ENCODE assay signal across 8 cellular contexts in genomic region chr3:12484198-12484982, GRCh38. TPM values are rescaled to one million over a fixed set of nuclear protein-coding genes. Genes with fewer than 3 reads are reported as not detected.
DNase-seq lines count a peak whose midpoint lies in the region; ATAC-seq and TF ChIP-seq lines count a peak whose summit lies in the region.

Gene TSEN2 (plus strand): TSS chr3:12484480. CDS start chr3:12489801, 5,321 bp downstream.

- peaks cover 44% of the 10 kb centered on the region for H3K4me1 Mint-ChIP-seq in activated naive CD4-positive, alpha-beta T cell treated with anti-CD3 and anti-CD28 coated beads, Interleukin-2, amount 50 U/mL, for 24 hours

- H3K27ac ChIP-seq in temporal lobe (ENCODE audit: low read depth, low read length): peak within 1 kb of the TSS; percentile 76

- TF ChIP-seq CTCF in GM12864 (IDR thresholded peaks at IDR 0.05; ENCODE audit: low read depth, low read length, missing control alignments) (peak; percentile 25), omental fat pad (IDR thresholded peaks at IDR 0.05) (no peak)

- H3K4me3 ChIP-seq in GM12864 (ENCODE audit: low read depth, low read length): peak within 1 kb of the TSS; percentile 95

- peak within 1 kb of the TSS; percentile 99 for H3K27ac Mint-ChIP-seq in activated naive CD4-positive, alpha-beta T cell treated with anti-CD3 and anti-CD28 coated beads, Interleukin-2, amount 50 U/mL, for 24 hours

- H3K27me3 Mint-ChIP-seq in activated naive CD4-positive, alpha-beta T cell treated with anti-CD3 and anti-CD28 coated beads, Interleukin-2, amount 50 U/mL, for 24 hours: no peaks in the 10 kb centered on the region

- no peaks in the 10 kb centered on the region for H3K9me3 Mint-ChIP-seq in activated naive CD4-positive, alpha-beta T cell treated with anti-CD3 and anti-CD28 coated beads, Interleukin-2, amount 50 U/mL, for 24 hours

- H3K4me3 Mint-ChIP-seq in activated naive CD4-positive, alpha-beta T cell treated with anti-CD3 and anti-CD28 coated beads, Interleukin-2, amount 50 U/mL, for 24 hours: peak within 1 kb of the TSS; percentile 99

- ATAC-seq in HG02623 (IDR thresholded peaks at IDR 0.05; ENCODE audit: unreplicated experiment) (peak; percentile 93), SK-N-SH treated with all-trans-retinoic acid at 6 μM for 48 hours (peak; percentile 96), omental fat pad (ENCODE audit: low FRiP score) (peak; percentile 99)

- peaks cover 7% of the 10 kb centered on the region for H3K36me3 Mint-ChIP-seq in activated naive CD4-positive, alpha-beta T cell treated with anti-CD3 and anti-CD28 coated beads, Interleukin-2, amount 50 U/mL, for 24 hours

- DNase-seq in GM12864 (ENCODE audit: low read depth) (peak; percentile 91), NCI-H1092 treated with DMSO at 0.1 percent for 48 hours (lab: John Stamatoyannopoulos, UW) (peak; percentile 93), glomerular visceral epithelial cell (ENCODE audit: extremely low spot score) (peak; percentile 96), omental fat pad (ENCODE audit: low spot score) (peak; percentile 81)

TF ChIP-seq in SK-N-SH treated with all-trans-retinoic acid at 6 μM for 48 hours, 23 proteins besides CTCF, POLR2A, EP300 and RAD21:
- no peak for TF ChIP-seq ESRRG (CRISPR knock-in tag; IDR thresholded peaks at IDR 0.05)
- TF ChIP-seq ARNTL (CRISPR knock-in tag; IDR thresholded peaks at IDR 0.05; ENCODE audit: borderline replicate concordance, low read depth): no peak
- TF ChIP-seq CREB5 (CRISPR knock-in tag; IDR thresholded peaks at IDR 0.05; ENCODE audit: low read depth): no peak
- no peak for TF ChIP-seq ZC3H10 (CRISPR knock-in tag; IDR thresholded peaks at IDR 0.05)
- no peak for TF ChIP-seq TSHZ2 (CRISPR knock-in tag; IDR thresholded peaks at IDR 0.05)
- no peak for TF ChIP-seq ZNF70 (CRISPR knock-in tag; IDR thresholded peaks at IDR 0.05)
- TF ChIP-seq RARB (CRISPR knock-in tag; IDR thresholded peaks at IDR 0.05): no peak
- TF ChIP-seq TCF4 (CRISPR knock-in tag; IDR thresholded peaks at IDR 0.05; ENCODE audit: borderline replicate concordance): no peak
- no peak for TF ChIP-seq ZNF8 (CRISPR knock-in tag; IDR thresholded peaks at IDR 0.05)
- no peak for TF ChIP-seq ISL1 (CRISPR knock-in tag; IDR thresholded peaks at IDR 0.05)
- no peak for TF ChIP-seq ZFP3 (CRISPR knock-in tag; IDR thresholded peaks at IDR 0.05)
- no peak for TF ChIP-seq GLIS3 (CRISPR knock-in tag; IDR thresholded peaks at IDR 0.05)
- TF ChIP-seq SNAI2 (CRISPR knock-in tag; IDR thresholded peaks at IDR 0.05): no peak
- no peak for TF ChIP-seq PPARA (CRISPR knock-in tag; IDR thresholded peaks at IDR 0.05; ENCODE audit: borderline replicate concordance)
- TF ChIP-seq PATZ1 (CRISPR knock-in tag; IDR thresholded peaks at IDR 0.05; ENCODE audit: borderline replicate concordance): no peak
- no peak for TF ChIP-seq OSR1 (CRISPR knock-in tag; IDR thresholded peaks at IDR 0.05)
- no peak for TF ChIP-seq TOX (CRISPR knock-in tag; IDR thresholded peaks at IDR 0.05; ENCODE audit: borderline replicate concordance)
- no peak for TF ChIP-seq POU6F1 (CRISPR knock-in tag; IDR thresholded peaks at IDR 0.05; ENCODE audit: borderline replicate concordance, low read depth)

RNA-seq across cellular contexts. Expression of gene TSEN2, which starts in this region (rescaled TPM):
- total RNA-seq in omental fat pad (10 to 100 TPM; 17.0 to 38.3 (median 21.9) TPM), temporal lobe (22.4 TPM)

Comparison
In these comparisons a context has a peak if more than half of its experiments do, and no peak if none do; other contexts are left out.
1. Peak in every context shown above with its lines: DNase-seq, ATAC-seq, H3K4me3 ChIP-seq and H3K27ac ChIP-seq.